Comparison of ENCODE assay signal across 16 cellular contexts in the genomic region with DNA sequence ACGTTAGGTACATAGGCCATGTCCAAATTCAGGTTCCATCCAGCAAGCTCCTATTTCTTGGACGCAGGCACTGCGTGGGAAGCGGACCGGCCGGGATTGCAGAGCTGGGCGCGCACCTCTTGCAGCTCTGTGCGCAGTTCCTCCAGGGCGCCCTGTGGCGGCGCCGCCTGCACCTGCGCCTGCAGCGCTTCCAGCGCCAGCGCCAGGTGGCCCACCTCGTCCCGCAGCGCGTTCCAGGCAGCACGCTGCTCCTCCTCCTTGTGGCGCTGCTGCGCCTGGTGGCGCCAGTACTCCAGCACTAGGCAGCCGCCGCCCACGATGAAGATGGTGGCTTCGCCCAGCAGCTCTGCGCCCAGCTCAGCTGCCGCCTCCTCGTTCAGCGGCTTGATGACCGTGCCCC. TPM values are rescaled to one million over a fixed set of nuclear protein-coding genes. Genes with fewer than 3 reads are reported as not detected.
DNase-seq lines count a peak whose midpoint lies in the region; ATAC-seq and TF ChIP-seq lines count a peak whose summit lies in the region.
"Had no signal": no experiment of that assay in that cellular context is flagged by ENCODE, and none has a peak within 500 bp of the region (broad histone marks: within the 10 kb centered on the region; RNA-seq: fewer than 3 reads in every experiment).

No MANE protein-coding gene starts in this region.

- no peak for TF ChIP-seq CTCF in smooth muscle cell (IDR thresholded peaks at IDR 0.05; ENCODE audit: borderline replicate concordance, insufficient read depth, poor library complexity, severe bottlenecking)

- H3K9me3 ChIP-seq in HUES64 (ENCODE audit: insufficient read depth, low read depth, low read length) (no peaks in the 10 kb centered on the region), smooth muscle cell (replicated peaks; ENCODE audit: low read depth) (no peaks in the 10 kb centered on the region)

- no peaks in the 10 kb centered on the region for H3K79me2 ChIP-seq in smooth muscle cell (ENCODE audit: low read depth)

- H3K27me3 ChIP-seq in HUES64 (ENCODE audit: insufficient read depth, low read length) (no peaks in the 10 kb centered on the region), smooth muscle cell (ENCODE audit: low read depth) (no peaks in the 10 kb centered on the region)

- H3K27ac ChIP-seq in HUES64 (ENCODE audit: low read depth, low read length) (no peak overlapping the region), smooth muscle cell (ENCODE audit: low read depth) (no peak overlapping the region)

- ATAC-seq in left colon (peak; percentile 93), GM19035 (IDR thresholded peaks at IDR 0.05; ENCODE audit: unreplicated experiment) (no peak)

- H3F3A ChIP-seq in smooth muscle cell (ENCODE audit: low read depth) = peaks cover 4% of the 10 kb centered on the region

- H3K9ac ChIP-seq in HUES64 (ENCODE audit: low read depth, low read length) (0 out of 2 replicates have a peak overlapping the region, but pooled peaks have one; percentile 17), smooth muscle cell (ENCODE audit: low read depth) (no peak overlapping the region)

- no peaks in the 10 kb centered on the region; the same call in 1 of the 2 replicates for H3K4me1 ChIP-seq in HUES64 (ENCODE audit: insufficient read depth, low read length)
- peaks cover 4% of the 10 kb centered on the region for H3K4me1 ChIP-seq in smooth muscle cell (ENCODE audit: low read depth)

- H3K4me3 ChIP-seq in HUES64 (ENCODE audit: low read length) (peak overlapping the region; percentile 26; the same call in 1 of the 2 replicates), smooth muscle cell (no peak overlapping the region)

- H3K36me3 ChIP-seq in HUES64 (ENCODE audit: insufficient read depth, low read length) (no peaks in the 10 kb centered on the region), smooth muscle cell (ENCODE audit: low read depth) (no peaks in the 10 kb centered on the region)

- peaks cover 57% of the 10 kb centered on the region for H4K20me1 ChIP-seq in smooth muscle cell (ENCODE audit: low read depth)

- H3K4me2 ChIP-seq in smooth muscle cell = peak overlapping the region; percentile 9

- intact Hi-C loops in left colon (cut with DNase I, micrococcal nuclease) = no loop called here

- peak; percentile 71 for DNase-seq in ecto neural progenitor cell (ENCODE audit: low spot score)
- peak; percentile 71 to 81 for DNase-seq in left colon
- no peak for DNase-seq in smooth muscle cell (lab: John Stamatoyannopoulos, UW; ENCODE audit: unreplicated experiment)
- DNase-seq in T-helper 2 cell = no peak
- DNase-seq in stimulated activated CD4-positive, alpha-beta T cell treated with anti-CD3 and anti-CD28 coated beads, Interleukin-4, amount 100 ng/mL, for 4 hours = no peak
- no peak for DNase-seq in NCI-H446 treated with DMSO at 0.1 percent for 48 hours (lab: John Stamatoyannopoulos, UW)
- DNase-seq: activated naive CD4-positive, alpha-beta T cell treated with anti-CD3 and anti-CD28 coated beads, Interleukin-2, amount 50 U/mL, for 16 hours; AML-193; effector CD4-positive, alpha-beta T cell; NCI-H1694; NCI-H69; T1000 had no signal

- 95% methylated on average over 34 of the region's 34 CpGs for WGBS in HUES64
- WGBS in smooth muscle cell (ENCODE audit: low lambda C conversion rate) = 29% methylated on average over 30 of the region's 34 CpGs

- no peak overlapping the region for H2AFZ ChIP-seq in smooth muscle cell (ENCODE audit: low read depth)

RNA-seq across cellular contexts. Expression of gene OPA3, which starts 31.1 kb away (rescaled TPM):
- 7.7 TPM for polyA plus RNA-seq in HUES64 (2013, experiment 1 of 2)
- polyA plus RNA-seq in HUES64 (2013, experiment 2 of 2) = 9.9 TPM
- total RNA-seq in left colon (10 to 100 TPM; 12.9 to 14.0 TPM), smooth muscle cell (6.2 and 8.8 TPM in 2 replicates)
- 10.3 and 13.3 TPM in 2 replicates for polyA plus RNA-seq in smooth muscle cell

RNA-seq across cellular contexts. Expression of gene VASP, which starts 46.2 kb away (rescaled TPM):
- 92.8 TPM for polyA plus RNA-seq in HUES64 (2013, experiment 1 of 2)
- 93.5 TPM for polyA plus RNA-seq in HUES64 (2013, experiment 2 of 2)
- 100 to 1,000 TPM; 218 to 260 TPM for total RNA-seq in left colon
- 75.8 and 83.8 TPM in 2 replicates for total RNA-seq in smooth muscle cell
- 73.6 and 107 TPM in 2 replicates for polyA plus RNA-seq in smooth muscle cell

RNA-seq across cellular contexts. Expression of gene GPR4, which starts 48.5 kb away (rescaled TPM):
- 0.35 TPM for polyA plus RNA-seq in HUES64 (2013, experiment 1 of 2)
- polyA plus RNA-seq in HUES64 (2013, experiment 2 of 2) = 0.25 TPM
- 1 to 10 TPM in 1 of 2 donors, under 1 TPM in 1; 0.59 to 1.5 TPM for total RNA-seq in left colon
- not detected in 2 replicates for total RNA-seq in smooth muscle cell
- 0.31 TPM in 1 of 2 replicates, not detected in the other for polyA plus RNA-seq in smooth muscle cell
- total RNA-seq: osteocyte, SK-MEL-5 had no signal

RNA-seq across cellular contexts. Expression of gene PPM1N, which starts 55.2 kb away (rescaled TPM):
- polyA plus RNA-seq in HUES64 (2013, experiment 1 of 2) = 5.5 TPM
- 4.8 TPM for polyA plus RNA-seq in HUES64 (2013, experiment 2 of 2)
- total RNA-seq in left colon = 1 to 10 TPM in 1 of 2 donors, under 1 TPM in 1; 0.37 to 1.6 TPM
- total RNA-seq in smooth muscle cell = 0.58 TPM in 1 of 2 replicates, not detected in the other
- polyA plus RNA-seq in smooth muscle cell = 0.16 and 1.3 TPM in 2 replicates

RNA-seq across cellular contexts. Expression of gene RTN2, which starts 56.6 kb away (rescaled TPM):
- polyA plus RNA-seq in HUES64 (2013, experiment 1 of 2) = 17.2 TPM
- polyA plus RNA-seq in HUES64 (2013, experiment 2 of 2) = 18.8 TPM
- total RNA-seq in left colon (1 to 10 TPM; 3.4 to 6.1 TPM), smooth muscle cell (6.3 and 20.5 TPM in 2 replicates)
- polyA plus RNA-seq in smooth muscle cell = 24.4 and 28.0 TPM in 2 replicates

Comparison
In these comparisons a context has a peak if more than half of its experiments do, and no peak if none do; other contexts are left out.
1. DNase-seq: peak in ecto neural progenitor cell (single experiment) and left colon (2 of 2); none in smooth muscle cell (single experiment), T-helper 2 cell (0 of 5), stimulated activated CD4-positive, alpha-beta T cell treated with anti-CD3 and anti-CD28 coated beads, Interleukin-4, amount 100 ng/mL, for 4 hours (0 of 2) and NCI-H446 treated with DMSO at 0.1 percent for 48 hours (single experiment).